Comparison of ENCODE assay signal across 20 cellular contexts in the genomic region with DNA sequence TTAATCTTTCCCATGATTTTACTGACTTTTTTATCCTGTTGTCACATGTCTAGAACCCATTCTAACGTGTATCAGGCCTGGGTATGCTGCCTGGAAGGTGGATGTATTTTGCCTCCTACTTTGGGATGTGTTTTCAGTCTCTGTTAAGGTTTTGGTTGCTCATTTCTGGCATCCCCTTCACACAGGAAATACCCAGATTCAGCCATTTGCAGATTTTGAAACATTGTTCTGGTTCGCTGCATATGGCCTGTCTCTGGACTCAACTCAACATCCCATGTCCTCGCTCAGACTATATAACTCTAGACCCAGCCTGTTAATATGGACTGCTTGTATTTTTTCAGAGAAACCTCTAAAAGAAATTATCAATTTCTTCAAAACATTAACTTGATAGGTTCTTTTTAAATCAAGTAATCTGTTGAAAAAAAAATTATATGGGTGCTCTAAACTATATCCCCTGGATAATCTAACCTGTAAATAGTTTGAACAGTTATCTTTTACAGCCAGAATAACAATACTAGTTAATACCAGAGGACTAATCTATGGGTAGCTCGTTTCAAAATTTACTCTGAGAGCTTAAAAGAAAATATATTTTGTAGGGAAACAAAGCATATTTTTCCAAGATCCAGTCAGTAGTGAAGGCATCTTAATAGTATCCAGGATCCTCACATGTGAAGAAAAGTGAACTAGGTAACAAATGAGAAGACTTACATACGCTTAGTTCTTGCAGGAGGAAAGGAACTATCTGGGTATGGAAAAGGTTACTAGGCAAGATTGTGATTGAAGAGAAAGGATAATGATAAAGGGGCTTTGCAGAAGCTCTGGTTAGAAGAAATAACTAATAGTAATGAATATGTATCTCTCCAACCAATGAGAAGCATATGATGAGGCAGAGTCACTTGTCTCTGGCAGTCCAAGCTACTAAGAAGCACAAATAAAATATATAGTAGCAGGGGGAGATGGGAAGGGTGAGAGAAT. TPM values are rescaled to one million over a fixed set of nuclear protein-coding genes. Genes with fewer than 3 reads are reported as not detected.
DNase-seq lines count a peak whose midpoint lies in the region; ATAC-seq, FAIRE-seq and TF ChIP-seq lines count a peak whose summit lies in the region.
"Had no signal": no experiment of that assay in that cellular context is flagged by ENCODE, and none has a peak within 500 bp of the region (broad histone marks: within the 10 kb centered on the region; RNA-seq: fewer than 3 reads in every experiment).

No MANE protein-coding gene starts in this region.

- H3K27ac ChIP-seq in SU-DHL-6 (ENCODE audit: low read depth, low read length) (peak overlapping the region; percentile 69), PC-3 (ENCODE audit: low read length) (no peak overlapping the region)
- H3K27ac ChIP-seq: BLaER1 treated with 17β-estradiol and CSF1 and Interleukin-3, amounts not matched to agents 10 nM and 100 nM; KMS-11 had no signal

- no peaks in the 10 kb centered on the region for H3K4me1 ChIP-seq in PC-3 (ENCODE audit: insufficient read depth, low read length)

- H2AFZ ChIP-seq in SU-DHL-6 (ENCODE audit: low read depth, low read length, severe bottlenecking) (peak overlapping the region; percentile 31), PC-3 (ENCODE audit: low read length) (no peak overlapping the region)

- POLR2A ChIA-PET in PC-3 (lab: Charles Lee; ENCODE audit: unreplicated experiment), result no interaction called here
- POLR2A ChIA-PET in naive thymus-derived CD8-positive, alpha-beta T cell (lab: Charles Lee), result interaction anchor here (0.7 to 1.0 kb wide), 3 partner anchors 23 to 251 kb away, joined by 3 to 5 read pairs (median 3); a partner anchor contains a TSS

- peak overlapping the region in 1 of 10 donors; percentile 22 for H3K4me3 Mint-ChIP-seq in naive thymus-derived CD8-positive, alpha-beta T cell

- H3K9ac ChIP-seq in SU-DHL-6 (ENCODE audit: low read length), result peak overlapping the region; percentile 21; the same call in 1 of the 2 replicates
- H3K9ac ChIP-seq in PC-3 (ENCODE audit: low read length), result no peak overlapping the region
- H3K9ac ChIP-seq: BLaER1 treated with 17β-estradiol and CSF1 and Interleukin-3, amounts not matched to agents 10 nM and 100 nM; KMS-11 had no signal

- peak; percentile 89 for FAIRE-seq in GM19239 (lab: Jason Lieb, UNC)
- FAIRE-seq: astrocyte, frontal cortex, G401.6 had no signal

- peak overlapping the region in 1 of 10 donors; percentile 60 for H3K27ac Mint-ChIP-seq in naive thymus-derived CD8-positive, alpha-beta T cell

- H3K9me2 ChIP-seq in SU-DHL-6 (replicated peaks; ENCODE audit: insufficient read depth, low read length), result no peaks in the 10 kb centered on the region
- no peaks in the 10 kb centered on the region for H3K9me2 ChIP-seq in PC-3 (replicated peaks; ENCODE audit: low read length)

- peak overlapping the region; percentile 53 for H3K4me2 ChIP-seq in SU-DHL-6 (ENCODE audit: low read depth, low read length, poor library complexity, severe bottlenecking)
- no peak overlapping the region for H3K4me2 ChIP-seq in PC-3 (ENCODE audit: low read length)
- H3K4me2 ChIP-seq: KMS-11 had no signal

- TF ChIP-seq CTCF in SU-DHL-6 (IDR thresholded peaks at IDR 0.05; ENCODE audit: insufficient read depth, low read length, poor library complexity, severe bottlenecking), result no peak
- TF ChIP-seq CTCF in PC-3 (conservative IDR thresholded peaks at IDR 0.05; ENCODE audit: low read depth, low read length), result no peak

- H3K27me3 Mint-ChIP-seq in naive thymus-derived CD8-positive, alpha-beta T cell, result peaks cover 6 to 22% (median 17%) of the 10 kb centered on the region in 5 donors

- intact Hi-C loops in PC-3 (cut with micrococcal nuclease), result no loop called here

- H3K27me3 ChIP-seq in SU-DHL-6 (ENCODE audit: low read length), result no peaks in the 10 kb centered on the region
- peaks cover 43% of the 10 kb centered on the region for H3K27me3 ChIP-seq in PC-3 (ENCODE audit: low read length)
- H3K27me3 ChIP-seq: BLaER1 treated with 17β-estradiol and CSF1 and Interleukin-3, amounts not matched to agents 10 nM and 100 nM had no signal

- no peaks in the 10 kb centered on the region for H3K36me3 Mint-ChIP-seq in naive thymus-derived CD8-positive, alpha-beta T cell

- no peaks in the 10 kb centered on the region for H3K9me3 ChIP-seq in SU-DHL-6 (ENCODE audit: insufficient read depth, low read length)
- H3K9me3 ChIP-seq in PC-3 (ENCODE audit: low read length), result no peaks in the 10 kb centered on the region
- H3K9me3 ChIP-seq: BLaER1 treated with 17β-estradiol and CSF1 and Interleukin-3, amounts not matched to agents 10 nM and 100 nM had no signal

- CTCF ChIA-PET in PC-3 (lab: Charles Lee), result no interaction called here

- H3K79me2 ChIP-seq in SU-DHL-6 (ENCODE audit: insufficient read depth, low read length) (no peaks in the 10 kb centered on the region), PC-3 (ENCODE audit: low read length) (no peaks in the 10 kb centered on the region)

- H3K36me3 ChIP-seq in SU-DHL-6 (ENCODE audit: low read length) (no peaks in the 10 kb centered on the region), PC-3 (ENCODE audit: low read depth, low read length) (no peaks in the 10 kb centered on the region; the same call in 1 of the 2 replicates)
- H3K36me3 ChIP-seq: BLaER1 treated with 17β-estradiol and CSF1 and Interleukin-3, amounts not matched to agents 10 nM and 100 nM had no signal

- BruUV-seq in PC-3 (replicated peaks; lab: Mats Ljungman, UMichigan), result no TSS peak

- H3F3A ChIP-seq in SU-DHL-6 (ENCODE audit: insufficient read depth) (peaks cover 47% of the 10 kb centered on the region), PC-3 (ENCODE audit: low read length, unreplicated experiment) (no peaks in the 10 kb centered on the region)

- H3K9me3 Mint-ChIP-seq in naive thymus-derived CD8-positive, alpha-beta T cell, result peaks cover 0 to 3% (median 0%) of the 10 kb centered on the region in 9 donors

- H3K4me1 Mint-ChIP-seq in naive thymus-derived CD8-positive, alpha-beta T cell, result peaks cover 4 to 47% (median 18%) of the 10 kb centered on the region in 4 donors

- H4K20me1 ChIP-seq in SU-DHL-6 (ENCODE audit: low read depth, low read length) (no peaks in the 10 kb centered on the region), PC-3 (ENCODE audit: low read length) (no peaks in the 10 kb centered on the region)
- H4K20me1 ChIP-seq: BLaER1 treated with 17β-estradiol and CSF1 and Interleukin-3, amounts not matched to agents 10 nM and 100 nM had no signal

- ATAC-seq in PC-3, result no peak
- ATAC-seq in naive thymus-derived CD8-positive, alpha-beta T cell, result no peak
- ATAC-seq: activated CD4-positive, CD25-positive, alpha-beta regulatory T cell treated with anti-CD3 and anti-CD28 coated beads, Interleukin-2, amount 50 U/mL, for 24 hours had no signal

- DNase-seq in DMS114 treated with DMSO at 0.1 percent for 48 hours (lab: John Stamatoyannopoulos, UW; ENCODE audit: unreplicated experiment), result peak; percentile 52
- no peak for DNase-seq in GM19239 (ENCODE audit: insufficient read length, low spot score)
- peak; percentile 43 for DNase-seq in iris pigment epithelial cell (ENCODE audit: low read depth)
- DNase-seq in PC-3, result no peak
- no peak for DNase-seq in SHP77 treated with DMSO at 0.1 percent for 48 hours (lab: John Stamatoyannopoulos, UW)
- DNase-seq in naive thymus-derived CD8-positive, alpha-beta T cell, result no peak
- no peak for DNase-seq in inferior parietal cortex (ENCODE audit: extremely low spot score)
- DNase-seq: activated T-cell treated with anti-CD3 and anti-CD28 coated beads, Interleukin-2, amount 50 U/mL, for 48 hours; NCI-H187 treated with DMSO at 0.1 percent for 48 hours; NCI-H748 treated with DMSO at 0.1 percent for 48 hours; SHP77; stimulated activated CD4-positive, alpha-beta T cell treated with anti-CD3 and anti-CD28 coated beads, Interleukin-2, amount 100 ng/mL, for 24 hours had no signal

- H3K4me3 ChIP-seq in SU-DHL-6 (ENCODE audit: insufficient read depth, low read length, poor library complexity, severe bottlenecking), result no peak overlapping the region
- H3K4me3 ChIP-seq in PC-3 (ENCODE audit: low read length), result no peak overlapping the region
- H3K4me3 ChIP-seq: BLaER1 treated with 17β-estradiol and CSF1 and Interleukin-3, amounts not matched to agents 10 nM and 100 nM had no signal

RNA-seq across cellular contexts. Expression of a gene that starts 23.4 kb away (rescaled TPM):
- not detected in 2 replicates for total RNA-seq in PC-3 (2014; rRNA removed)
- total RNA-seq in naive thymus-derived CD8-positive, alpha-beta T cell, result 10 to 100 TPM; 13.6 to 17.0 TPM
- polyA plus RNA-seq in naive thymus-derived CD8-positive, alpha-beta T cell, result 10 to 100 TPM in 1 of 3 donors, 1 to 10 TPM in 2; 1.4 to 22.9 (median 5.9) TPM
- total RNA-seq: pulmonary artery endothelial cell had no signal

RNA-seq across cellular contexts. Expression of a gene that starts 51.4 kb away (rescaled TPM):
- not detected in 2 replicates for total RNA-seq in PC-3 (2014; rRNA removed)
- total RNA-seq in naive thymus-derived CD8-positive, alpha-beta T cell, result 1 to 10 TPM; 1.1 to 1.6 TPM
- polyA plus RNA-seq in naive thymus-derived CD8-positive, alpha-beta T cell, result 1 to 10 TPM in 1 of 3 donors, not detected in 2; 2.8 TPM
- total RNA-seq: astrocyte, frontal cortex, pulmonary artery endothelial cell had no signal

RNA-seq across cellular contexts. Expression of a gene that starts 52.6 kb away (rescaled TPM):
- total RNA-seq in PC-3 (2014; rRNA removed), result not detected in 2 replicates
- total RNA-seq in naive thymus-derived CD8-positive, alpha-beta T cell, result 10 to 100 TPM; 13.7 to 15.5 TPM
- 10 to 100 TPM in 1 of 3 donors, 1 to 10 TPM in 1, not detected in 1; 1.6 to 11.0 TPM for polyA plus RNA-seq in naive thymus-derived CD8-positive, alpha-beta T cell
- total RNA-seq: astrocyte, frontal cortex, pulmonary artery endothelial cell had no signal

Comparison
In these comparisons a context has a peak if more than half of its experiments do, and no peak if none do; other contexts are left out.
1. DNase-seq: peak in DMS114 treated with DMSO at 0.1 percent for 48 hours (single experiment) and iris pigment epithelial cell (single experiment); none in GM19239 (single experiment), PC-3 (single experiment), SHP77 treated with DMSO at 0.1 percent for 48 hours (single experiment), naive thymus-derived CD8-positive, alpha-beta T cell (0 of 10) and inferior parietal cortex (single experiment).
2. RNA of a gene that starts 23.4 kb away (total RNA-seq): 13.6 to 17.0 TPM in naive thymus-derived CD8-positive, alpha-beta T cell; not detected in PC-3; every median in the first group is over 10 times any median in the second.
3. RNA of a gene that starts 52.6 kb away (total RNA-seq): 13.7 to 15.5 TPM in naive thymus-derived CD8-positive, alpha-beta T cell; not detected in PC-3; every median in the first group is over 10 times any median in the second.